ENCODE assay signal across 1 cellular context in genomic region chr15:68158046-68158628, GRCh38.
TF ChIP-seq lines count a peak whose summit lies in the region.

No MANE protein-coding gene starts in this region.

TF ChIP-seq in HepG2, 621 proteins besides CTCF, POLR2A, EP300 and RAD21:
- no peak for TF ChIP-seq ZFX (CRISPR knock-in tag; IDR thresholded peaks at IDR 0.05; ENCODE audit: low read depth)
- TF ChIP-seq MXI1 (IDR thresholded peaks at IDR 0.05; ENCODE audit: borderline replicate concordance, low read depth, low read length), result no peak
- TF ChIP-seq, protein P1, sequence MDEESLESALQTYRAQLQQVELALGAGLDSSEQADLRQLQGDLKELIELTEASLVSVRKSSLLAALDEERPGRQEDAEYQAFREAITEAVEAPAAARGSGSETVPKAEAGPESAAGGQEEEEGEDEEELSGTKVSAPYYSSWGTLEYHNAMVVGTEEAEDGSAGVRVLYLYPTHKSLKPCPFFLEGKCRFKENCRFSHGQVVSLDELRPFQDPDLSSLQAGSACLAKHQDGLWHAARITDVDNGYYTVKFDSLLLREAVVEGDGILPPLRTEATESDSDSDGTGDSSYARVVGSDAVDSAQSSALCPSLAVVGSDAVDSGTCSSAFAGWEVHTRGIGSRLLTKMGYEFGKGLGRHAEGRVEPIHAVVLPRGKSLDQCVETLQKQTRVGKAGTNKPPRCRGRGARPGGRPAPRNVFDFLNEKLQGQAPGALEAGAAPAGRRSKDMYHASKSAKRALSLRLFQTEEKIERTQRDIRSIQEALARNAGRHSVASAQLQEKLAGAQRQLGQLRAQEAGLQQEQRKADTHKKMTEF (CRISPR knock-in tag; IDR thresholded peaks at IDR 0.05), result no peak
- TF ChIP-seq MEF2D (CRISPR knock-in tag; IDR thresholded peaks at IDR 0.05), result no peak
- no peak for TF ChIP-seq SMC3 (IDR thresholded peaks at IDR 0.05; ENCODE audit: low read length)
- no peak for TF ChIP-seq GFI1 (CRISPR knock-in tag; IDR thresholded peaks at IDR 0.05; ENCODE audit: borderline replicate concordance)
- no peak for TF ChIP-seq REPIN1 (CRISPR knock-in tag; IDR thresholded peaks at IDR 0.05; ENCODE audit: borderline replicate concordance, low read depth)
- TF ChIP-seq ZNF282 (IDR thresholded peaks at IDR 0.05; ENCODE audit: partially characterized antibody), result no peak
